Comparison of ENCODE assay signal across 26 cellular contexts in genomic region chr7:50284296-50284695, GRCh38. TPM values are rescaled to one million over a fixed set of nuclear protein-coding genes. Genes with fewer than 3 reads are reported as not detected.
A peak's percentile ranks its signal among the peaks of the same experiment; 100 is the strongest.
DNase-seq lines count a peak whose midpoint lies in the region; ATAC-seq lines count a peak whose summit lies in the region.
"Had no signal": no experiment of that assay in that cellular context is flagged by ENCODE, and none has a peak within 500 bp of the region (broad histone marks: within the 10 kb centered on the region; RNA-seq: fewer than 3 reads in every experiment).

No MANE protein-coding gene starts in this region.

- peaks cover 72% of the 10 kb centered on the region for H3K4me1 Mint-ChIP-seq in activated naive CD8-positive, alpha-beta T cell (ENCODE audit: low read depth)
- H3K4me1 Mint-ChIP-seq in naive thymus-derived CD8-positive, alpha-beta T cell = peaks cover 25 to 74% (median 63%) of the 10 kb centered on the region in 4 donors
- H3K4me1 Mint-ChIP-seq: H9 had no signal

- peaks cover 0 to 10% (median 4%) of the 10 kb centered on the region in 11 experiments; a peak in 7 of 22 replicates for H3K9me3 ChIP-seq in BLaER1 treated with 17β-estradiol and CSF1 and Interleukin-3, amounts not matched to agents 10 nM and 100 nM (replicated peaks in 1 of 11)
- H3K9me3 ChIP-seq: right atrium auricular region, testis had no signal

- H4K20me1 ChIP-seq in BLaER1 treated with 17β-estradiol and CSF1 and Interleukin-3, amounts not matched to agents 10 nM and 100 nM = no peaks in the 10 kb centered on the region

- H3K27ac ChIP-seq in BLaER1 treated with 17β-estradiol and CSF1 and Interleukin-3, amounts not matched to agents 10 nM and 100 nM = no peak overlapping the region; a peak in 1 of 22 replicates
- H3K27ac ChIP-seq: hepatocyte, KMS-11, right atrium auricular region, RWPE1, testis had no signal

- peak overlapping the region; percentile 82 to 96 (median 90); a peak in 21 of 22 replicates for H3K4me2 ChIP-seq in BLaER1 treated with 17β-estradiol and CSF1 and Interleukin-3, amounts not matched to agents 10 nM and 100 nM
- H3K4me2 ChIP-seq: hepatocyte, KMS-11 had no signal

- H3K27me3 ChIP-seq in BLaER1 treated with 17β-estradiol and CSF1 and Interleukin-3, amounts not matched to agents 10 nM and 100 nM = no peaks in the 10 kb centered on the region
- H3K27me3 ChIP-seq: hepatocyte, right atrium auricular region, testis had no signal

- no peaks in the 10 kb centered on the region for H3K36me3 Mint-ChIP-seq in activated naive CD8-positive, alpha-beta T cell
- no peaks in the 10 kb centered on the region for H3K36me3 Mint-ChIP-seq in naive thymus-derived CD8-positive, alpha-beta T cell
- H3K36me3 Mint-ChIP-seq: CD4-positive, alpha-beta memory T cell had no signal

- POLR2A ChIA-PET in naive thymus-derived CD8-positive, alpha-beta T cell (lab: Charles Lee) = interaction anchor here (1.0 to 4.4 kb wide), 5 partner anchors 11 to 78 kb away, joined by 3 to 36 read pairs (median 10); partner anchors contain the start of gene IKZF1

- no peak for DNase-seq in naive thymus-derived CD8-positive, alpha-beta T cell
- no peak for DNase-seq in activated effector memory CD4-positive, alpha-beta T cell treated with anti-CD3 and anti-CD28 coated beads, Interleukin-2, amount 50 U/mL, for 16 hours
- DNase-seq in EL = no peak
- no peak for DNase-seq in hepatic stellate cell (ENCODE audit: low spot score)
- DNase-seq in stimulated activated naive CD4-positive, alpha-beta T cell treated with Interleukin-2 at 50 U/mL for 16 hours (lab: John Stamatoyannopoulos, UW) = no peak
- DNase-seq: activated CD4-positive, alpha-beta T cell treated with anti-CD3 and anti-CD28 coated beads for 1 hour; aorta; caudate nucleus; CD4-positive, alpha-beta memory T cell; foreskin fibroblast; H9; NCI-H1105; NCI-H2081 treated with DMSO at 0.1 percent for 48 hours; NCI-H510A; T-helper 9 cell; testis had no signal

- H3K36me3 ChIP-seq in BLaER1 treated with 17β-estradiol and CSF1 and Interleukin-3, amounts not matched to agents 10 nM and 100 nM = no peaks in the 10 kb centered on the region
- H3K36me3 ChIP-seq: right atrium auricular region had no signal

- H3K4me1 ChIP-seq in BLaER1 treated with 17β-estradiol and CSF1 and Interleukin-3, amounts not matched to agents 10 nM and 100 nM = peaks cover 39 to 74% (median 54%) of the 10 kb centered on the region in 10 experiments
- H3K4me1 ChIP-seq: right atrium auricular region, testis had no signal

- no peak overlapping the region for H3K4me3 ChIP-seq in BLaER1 treated with 17β-estradiol and CSF1 and Interleukin-3, amounts not matched to agents 10 nM and 100 nM
- H3K4me3 ChIP-seq: hepatocyte, right atrium auricular region, testis had no signal

- H3K9ac ChIP-seq in BLaER1 treated with 17β-estradiol and CSF1 and Interleukin-3, amounts not matched to agents 10 nM and 100 nM = no peak overlapping the region
- H3K9ac ChIP-seq: KMS-11 had no signal

- H3K4me3 Mint-ChIP-seq in activated naive CD8-positive, alpha-beta T cell = peak overlapping the region; percentile 21
- H3K4me3 Mint-ChIP-seq in naive thymus-derived CD8-positive, alpha-beta T cell = peak overlapping the region in 8 of 10 donors; percentile 1 to 68 (median 44)
- H3K4me3 Mint-ChIP-seq: H9 had no signal

- peak overlapping the region; percentile 94 for H3K27ac Mint-ChIP-seq in activated naive CD8-positive, alpha-beta T cell
- peak overlapping the region; percentile 9 to 95 (median 69) for H3K27ac Mint-ChIP-seq in naive thymus-derived CD8-positive, alpha-beta T cell
- H3K27ac Mint-ChIP-seq: CD4-positive, alpha-beta memory T cell; H9 had no signal

- peak; percentile 37 for ATAC-seq in GM18909 (IDR thresholded peaks at IDR 0.05; ENCODE audit: poor library complexity, unreplicated experiment)
- ATAC-seq in naive thymus-derived CD8-positive, alpha-beta T cell = peak; percentile 5 to 17
- ATAC-seq: SK-N-SH treated with all-trans-retinoic acid at 6 μM for 48 hours had no signal

- no peaks in the 10 kb centered on the region for H3K27me3 Mint-ChIP-seq in activated naive CD8-positive, alpha-beta T cell
- H3K27me3 Mint-ChIP-seq in naive thymus-derived CD8-positive, alpha-beta T cell = no peaks in the 10 kb centered on the region
- H3K27me3 Mint-ChIP-seq: CD4-positive, alpha-beta memory T cell had no signal

- no peaks in the 10 kb centered on the region for H3K9me3 Mint-ChIP-seq in activated naive CD8-positive, alpha-beta T cell (ENCODE audit: low read depth)
- peaks cover 0 to under 1% (median 0%) of the 10 kb centered on the region in 9 donors for H3K9me3 Mint-ChIP-seq in naive thymus-derived CD8-positive, alpha-beta T cell
- H3K9me3 Mint-ChIP-seq: CD4-positive, alpha-beta memory T cell had no signal

RNA-seq across cellular contexts. Expression of gene IKZF1, which starts 20.2 kb away (rescaled TPM):
- total RNA-seq in naive thymus-derived CD8-positive, alpha-beta T cell = 100 to 1,000 TPM; 416 to 435 TPM
- 100 to 1,000 TPM; 145 to 257 (median 209) TPM for polyA plus RNA-seq in naive thymus-derived CD8-positive, alpha-beta T cell
- total RNA-seq: epithelial cell of proximal tubule, HT-29 had no signal
